ENCODE assay signal across 22 cellular contexts in the genomic region with DNA sequence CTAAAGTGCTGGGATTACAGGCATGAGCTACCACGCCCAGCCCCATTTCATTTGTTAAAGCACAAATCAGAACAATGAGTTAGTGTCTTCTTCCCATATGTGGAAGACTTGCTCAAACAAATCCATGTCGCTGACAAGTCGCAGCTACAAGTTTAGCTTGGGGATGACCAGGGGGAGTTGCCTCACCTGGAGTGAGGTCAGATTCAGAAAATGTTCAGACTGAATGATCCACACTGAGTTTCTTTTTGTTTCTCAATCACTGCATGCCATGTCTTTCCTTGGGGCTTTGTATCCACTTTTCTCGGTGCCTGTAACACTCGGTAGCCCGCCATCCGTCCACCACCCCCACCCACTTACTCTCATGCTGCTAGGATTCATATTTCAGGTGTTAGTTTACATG.
"Had no signal": no experiment of that assay in that cellular context is flagged by ENCODE, and none has a peak within 500 bp of the region (broad histone marks: within the 10 kb centered on the region; RNA-seq: fewer than 3 reads in every experiment).

No MANE protein-coding gene starts in this region.

- H3K36me3 ChIP-seq: adrenal gland, WERI-Rb-1 had no signal

- H3K27me3 ChIP-seq: adrenal gland had no signal

- DNase-seq: activated CD4-positive, alpha-beta memory T cell treated with anti-CD3 and anti-CD28 coated beads, Interleukin-2, amount 10 ng/mL, durations not matched to agents 7 days and 5 days; activated CD4-positive, alpha-beta T cell treated with anti-CD3 and anti-CD28 coated beads for 36 hours; activated CD4-positive, alpha-beta T cell treated with anti-CD3 and anti-CD28 coated beads, Interleukin-2, amount 50 U/mL, for 1 hour; activated CD8-positive, alpha-beta memory T cell treated with anti-CD3 and anti-CD28 coated beads, Interleukin-2, amount 50 U/mL, for 4 hours; activated naive CD4-positive, alpha-beta T cell treated with anti-CD3 and anti-CD28 coated beads, Interleukin-2, amount 50 U/mL, for 16 hours; activated naive CD8-positive, alpha-beta T cell treated with anti-CD3 and anti-CD28 coated beads, Interleukin-2, amount 10 ng/mL, durations not matched to agents 7 days and 5 days; activated T-cell treated with anti-CD3 and anti-CD28 coated beads, Interleukin-2, amount 50 U/mL, for 1 hour; adrenal gland; aorta; Karpas-422; MM.1S; NCI-H1105 treated with DMSO at 0.1 percent for 48 hours; NCI-H146; NCI-H1930; NCI-H2107; NCI-H524 treated with DMSO at 0.1 percent for 48 hours; NCI-H82; T-helper 1 cell; WERI-Rb-1 had no signal

- H3K27ac ChIP-seq: adrenal gland, SK-N-MC, WERI-Rb-1 had no signal

- ATAC-seq: activated CD4-positive, alpha-beta T cell treated with anti-CD3 and anti-CD28 coated beads for 36 hours; K562; Right ventricle myocardium inferior had no signal

- H3K9me3 ChIP-seq: adrenal gland had no signal

- H3K4me3 ChIP-seq: adrenal gland, K562, SK-N-MC had no signal

- H3K4me1 ChIP-seq: adrenal gland had no signal
